ENCODE assay signal across 15 cellular contexts in genomic region chr13:27118428-27119054, GRCh38. TPM values are rescaled to one million over a fixed set of nuclear protein-coding genes. Genes with fewer than 3 reads are reported as not detected.
DNase-seq lines count a peak whose midpoint lies in the region; ATAC-seq and TF ChIP-seq lines count a peak whose summit lies in the region.
"Had no signal": no experiment of that assay in that cellular context is flagged by ENCODE, and none has a peak within 500 bp of the region (broad histone marks: within the 10 kb centered on the region; RNA-seq: fewer than 3 reads in every experiment).

No MANE protein-coding gene starts in this region.

- no peak for TF ChIP-seq CTCF in psoas muscle (IDR thresholded peaks at IDR 0.05)

- no peaks in the 10 kb centered on the region for H3K27me3 Mint-ChIP-seq in T-helper 17 cell

- intact Hi-C loops in psoas muscle (cut with DNase I) = no loop called here

- no peak overlapping the region for H3K4me3 ChIP-seq in psoas muscle
- H3K4me3 ChIP-seq: Peyer's patch had no signal

- no peak overlapping the region for H3K4me3 Mint-ChIP-seq in T-helper 17 cell

- peak; percentile 25 to 58 for ATAC-seq in activated CD4-positive, CD25-positive, alpha-beta regulatory T cell treated with anti-CD3 and anti-CD28 coated beads, Interleukin-2, amount 50 U/mL, for 24 hours
- ATAC-seq in GM18498 (IDR thresholded peaks at IDR 0.05; ENCODE audit: unreplicated experiment) (peak; percentile 46), T-helper 17 cell (no peak), psoas muscle (no peak), GM18909 (IDR thresholded peaks at IDR 0.05; ENCODE audit: poor library complexity, unreplicated experiment) (no peak)

- H3K36me3 Mint-ChIP-seq in T-helper 17 cell (ENCODE audit: low read depth) = peaks cover 1% of the 10 kb centered on the region

- DNase-seq in activated CD4-positive, CD25-positive, alpha-beta regulatory T cell treated with anti-CD3 and anti-CD28 coated beads, Interleukin-2, amount 50 U/mL, for 72 hours = no peak
- no peak for DNase-seq in T-helper 17 cell
- no peak for DNase-seq in psoas muscle
- DNase-seq in DMS79 treated with DMSO at 0.1 percent for 48 hours (lab: John Stamatoyannopoulos, UW) = no peak
- no peak for DNase-seq in NCI-H446 treated with DMSO at 0.1 percent for 48 hours (lab: John Stamatoyannopoulos, UW)
- DNase-seq: KBM-7, NCI-H1048, NCI-H1694, NCI-H2107, NCI-H446, Peyer's patch had no signal

- peaks cover 27% of the 10 kb centered on the region for H3K4me1 Mint-ChIP-seq in T-helper 17 cell

- H3K9me3 ChIP-seq in T-helper 17 cell (ENCODE audit: control insufficient read depth, low read length, poor library complexity, severe bottlenecking) (no peaks in the 10 kb centered on the region), psoas muscle (no peaks in the 10 kb centered on the region)
- H3K9me3 ChIP-seq: Peyer's patch had no signal

- H3K27me3 ChIP-seq in psoas muscle (ENCODE audit: insufficient read depth in 3 of 3, low read length in 2 of 3) = no peaks in the 10 kb centered on the region
- H3K27me3 ChIP-seq: Peyer's patch had no signal

- H3K27ac ChIP-seq in psoas muscle = peak overlapping the region; percentile 18
- H3K27ac ChIP-seq: HL-60, Peyer's patch had no signal

- H3K36me3 ChIP-seq in psoas muscle (ENCODE audit: insufficient read depth in 1 of 2, low read depth in 1 of 2) = peaks cover under 1 to 11% of the 10 kb centered on the region in 2 donors

- H3K4me1 ChIP-seq in psoas muscle = peaks cover 41% of the 10 kb centered on the region
- H3K4me1 ChIP-seq: Peyer's patch had no signal

- peak overlapping the region; percentile 16 for H3K27ac Mint-ChIP-seq in T-helper 17 cell

- WGBS in psoas muscle, 3 donors = 70 to 81% (median 76%) methylated on average over 3 of the region's 3 CpGs

RNA-seq across cellular contexts. Expression of gene USP12, which starts 53.1 kb away (rescaled TPM):
- total RNA-seq in T-helper 17 cell = 10 to 100 TPM; 36.6 to 44.5 TPM
- total RNA-seq in psoas muscle = 10 to 100 TPM; 15.9 to 24.0 (median 20.1) TPM
- 10 to 100 TPM; 13.1 to 31.7 (median 25.3) TPM for polyA plus RNA-seq in psoas muscle

Comparison
In these comparisons a context has a peak if more than half of its experiments do, and no peak if none do; other contexts are left out.
1. ATAC-seq: peak in activated CD4-positive, CD25-positive, alpha-beta regulatory T cell treated with anti-CD3 and anti-CD28 coated beads, Interleukin-2, amount 50 U/mL, for 24 hours (2 of 2) and GM18498 (single experiment); none in T-helper 17 cell (single experiment), psoas muscle (0 of 4) and GM18909 (single experiment).